ENCODE assay signal across 25 cellular contexts in genomic region chr18:26584745-26585144, GRCh38.
"Had no signal": no experiment of that assay in that cellular context is flagged by ENCODE, and none has a peak within 500 bp of the region (broad histone marks: within the 10 kb centered on the region; RNA-seq: fewer than 3 reads in every experiment).

No MANE protein-coding gene starts in this region.

- H3K4me1 Mint-ChIP-seq: endodermal cell had no signal

- H3K36me3 ChIP-seq: colonic mucosa, esophagus squamous epithelium, gastrocnemius medialis, heart right ventricle, left lung, lower lobe of right lung had no signal

- H3K9me3 ChIP-seq: colonic mucosa, esophagus squamous epithelium, gastrocnemius medialis, left lung, lower lobe of right lung had no signal

- H3K4me3 Mint-ChIP-seq: dendritic cell treated with granulocyte-macrophage colony-stimulating factor and Interleukin-4, amounts not matched to agents 40 ng/mL and 50 ng/mL, for 4 days; effector memory CD8-positive, alpha-beta T cell; endodermal cell had no signal

- H3K27ac ChIP-seq: colonic mucosa, epithelial cell of prostate, esophagus squamous epithelium, gastrocnemius medialis, heart right ventricle, left lung, lower lobe of right lung had no signal

- H3K9me3 Mint-ChIP-seq: dendritic cell treated with granulocyte-macrophage colony-stimulating factor and Interleukin-4, amounts not matched to agents 40 ng/mL and 50 ng/mL, for 4 days; effector memory CD8-positive, alpha-beta T cell; endodermal cell had no signal

- ATAC-seq: effector memory CD8-positive, alpha-beta T cell; esophagus mucosa; gastrocnemius medialis; heart right ventricle; left cardiac atrium; left lung; left ventricle myocardium superior; lower lobe of right lung had no signal

- FAIRE-seq: endometrium, islet of Langerhans, keratinocyte had no signal

- DNase-seq: colonic mucosa; cortex of kidney; effector CD8-positive, alpha-beta T cell; effector memory CD8-positive, alpha-beta T cell; endodermal cell; erythroblast; esophagus squamous epithelium; foreskin fibroblast; foreskin melanocyte; gastrocnemius medialis; glutamatergic neuron; heart right ventricle; hippocampal formation; left cardiac atrium; left lung; left ventricle myocardium superior; lower lobe of right lung; mesenchymal stem cell; midbrain had no signal

- H3K4me1 ChIP-seq: colonic mucosa, gastrocnemius medialis, heart right ventricle, lower lobe of right lung had no signal

- H3K4me3 ChIP-seq: colonic mucosa, esophagus squamous epithelium, gastrocnemius medialis, heart right ventricle, left lung, lower lobe of right lung had no signal

- H3K27me3 ChIP-seq: colonic mucosa, esophagus squamous epithelium, heart right ventricle had no signal

- H3K27ac Mint-ChIP-seq: dendritic cell treated with granulocyte-macrophage colony-stimulating factor and Interleukin-4, amounts not matched to agents 40 ng/mL and 50 ng/mL, for 4 days; effector memory CD8-positive, alpha-beta T cell; endodermal cell had no signal
